ENCODE assay signal across 9 cellular contexts in genomic region chr15:31236184-31237041, GRCh38.
DNase-seq lines count a peak whose midpoint lies in the region; ATAC-seq, FAIRE-seq and TF ChIP-seq lines count a peak whose summit lies in the region.
"Had no signal": no experiment of that assay in that cellular context is flagged by ENCODE, and none has a peak within 500 bp of the region (broad histone marks: within the 10 kb centered on the region; RNA-seq: fewer than 3 reads in every experiment).

No MANE protein-coding gene starts in this region.

- H3K4me3 ChIP-seq in A549 (no peak overlapping the region), right cardiac atrium (ENCODE audit: low read length) (no peak overlapping the region), skeletal muscle satellite cell (ENCODE audit: low read length) (peak overlapping the region; percentile 53)

- H3K27me3 ChIP-seq in right cardiac atrium (ENCODE audit: control insufficient read depth, insufficient read depth) (no peaks in the 10 kb centered on the region), skeletal muscle satellite cell (ENCODE audit: control insufficient read depth, insufficient read depth, low read length) (peaks cover 4% of the 10 kb centered on the region)

- peak; percentile 85 for FAIRE-seq in A549 (lab: Jason Lieb, UNC)

- H3K9ac ChIP-seq in skeletal muscle satellite cell (ENCODE audit: low read depth, low read length) = peak overlapping the region; percentile 20

- ATAC-seq in A549 (peak; percentile 94 to 95), GM19438 (IDR thresholded peaks at IDR 0.05; ENCODE audit: low read depth, unreplicated experiment) (peak; percentile 59), right cardiac atrium (peak; percentile 92 to 96), GM19455 (IDR thresholded peaks at IDR 0.05; ENCODE audit: unreplicated experiment) (no peak)

- no peaks in the 10 kb centered on the region for H3K9me3 ChIP-seq in A549
- H3K9me3 ChIP-seq in right cardiac atrium (ENCODE audit: control insufficient read depth, low read length) = no peaks in the 10 kb centered on the region
- H3K9me3 ChIP-seq in skeletal muscle satellite cell (replicated peaks; ENCODE audit: low read length) = no peaks in the 10 kb centered on the region

- DNase-seq in A549 (ENCODE audit: low read depth in 1 of 2, low spot score in 1 of 2) = peak; percentile 85 to 93
- peak; percentile 87 for DNase-seq in NAMALWA (ENCODE audit: low spot score)
- peak; percentile 68 for DNase-seq in amniotic stem cell (lab: John Stamatoyannopoulos, UW)
- DNase-seq in right cardiac atrium = peak; percentile 78 to 88 (median 86)
- no peak for DNase-seq in Kasumi-1 (lab: John Stamatoyannopoulos, UW)
- DNase-seq: DND-41 had no signal

- POLR2A ChIA-PET in A549 (lab: Yijun Ruan, JAX) = interaction anchor here (1.9 to 2.3 kb wide), 2 partner anchors 21 to 90 kb away, joined by 6 to 16 read pairs; partner anchors contain the start of gene KLF13

- CTCF ChIA-PET in A549 (lab: Yijun Ruan, JAX) = interaction anchor here (0.7 to 3.7 kb wide), 7 partner anchors 10 to 252 kb away, joined by 3 to 12 read pairs (median 4); no protein-coding TSS in a partner anchor

- intact Hi-C loops in right cardiac atrium (cut with DNase I) = no loop called here

- peaks cover 23% of the 10 kb centered on the region for H3K4me1 ChIP-seq in A549
- H3K4me1 ChIP-seq in right cardiac atrium (ENCODE audit: control insufficient read depth, insufficient read depth, low read length) = peaks cover 7% of the 10 kb centered on the region
- H3K4me1 ChIP-seq in skeletal muscle satellite cell (ENCODE audit: control insufficient read depth, insufficient read depth, low read length) = peaks cover 11% of the 10 kb centered on the region

- no peak for TF ChIP-seq POLR2A in A549 (IDR thresholded peaks at IDR 0.05; ENCODE audit: low read length)

- TF ChIP-seq CTCF in A549 (IDR thresholded peaks at IDR 0.05) = no peak

- TF ChIP-seq EP300 in A549 (IDR thresholded peaks at IDR 0.05) = peak in 1 of 2 experiments; percentile 33; a peak in 2 of 5 replicates

- H3K4me2 ChIP-seq in A549 (peak overlapping the region; percentile 72), skeletal muscle satellite cell (ENCODE audit: low read length) (peak overlapping the region; percentile 69)

- H3K27ac ChIP-seq in A549 = peak overlapping the region; percentile 71 to 89
- H3K27ac ChIP-seq in right cardiac atrium (ENCODE audit: low read length) = peak overlapping the region; percentile 94

- peak in 1 of 2 experiments; percentile 41; a peak in 2 of 5 replicates for TF ChIP-seq RAD21 in A549 (conservative IDR thresholded peaks at IDR 0.05 in 1 of 2, IDR thresholded peaks at IDR 0.05 in 1 of 2)

- no peaks in the 10 kb centered on the region for H3K36me3 ChIP-seq in skeletal muscle satellite cell (ENCODE audit: insufficient read depth, low read length)

- WGBS in A549 (ENCODE audit: missing lambda C conversion rate) = 40% methylated on average over 19 of the region's 19 CpGs
- WGBS in right cardiac atrium = 10% methylated on average over 19 of the region's 19 CpGs

TF ChIP-seq in A549, 52 proteins besides CTCF, POLR2A, EP300 and RAD21 (continues in another document):
- TF ChIP-seq HOXB5 (CRISPR knock-in tag; IDR thresholded peaks at IDR 0.05) (no peak), E2F6 (IDR thresholded peaks at IDR 0.05; ENCODE audit: borderline replicate concordance, low read depth) (no peak), HDAC2 (IDR thresholded peaks at IDR 0.05) (no peak), FOXS1 (CRISPR knock-in tag; IDR thresholded peaks at IDR 0.05) (no peak), CBX8 (IDR thresholded peaks at IDR 0.05) (no peak), NFE2L2 (conservative IDR thresholded peaks at IDR 0.05; ENCODE audit: low read length) (no peak), JUN (IDR thresholded peaks at IDR 0.05) (peak; percentile 19 to 83; a peak in 4 of 5 replicates), CEBPB (IDR thresholded peaks at IDR 0.05) (peak; percentile 8 to 47; a peak in 2 of 4 replicates), RCOR1 (IDR thresholded peaks at IDR 0.05; ENCODE audit: low read depth, low read length) (no peak), ZC3H11A (IDR thresholded peaks at IDR 0.05) (no peak), MAFK (IDR thresholded peaks at IDR 0.05; ENCODE audit: partially characterized antibody) (no peak), BCL3 (IDR thresholded peaks at IDR 0.05) (no peak), EHMT2 (IDR thresholded peaks at IDR 0.05; ENCODE audit: low read depth) (no peak), SMC3 (IDR thresholded peaks at IDR 0.05) (peak; percentile 45; the same call in 2 of the 3 replicates), KDM1A (IDR thresholded peaks at IDR 0.05; ENCODE audit: low read depth) (no peak), MAX (IDR thresholded peaks at IDR 0.05) (peak; percentile 43; the same call in 1 of the 2 replicates), REST (IDR thresholded peaks at IDR 0.05) (no peak), ZSCAN20 (CRISPR knock-in tag; IDR thresholded peaks at IDR 0.05) (no peak), FOSB (CRISPR knock-in tag; IDR thresholded peaks at IDR 0.05) (no peak), HOXA7 (CRISPR knock-in tag; IDR thresholded peaks at IDR 0.05) (no peak), TFCP2L1 (CRISPR knock-in tag; IDR thresholded peaks at IDR 0.05) (no peak), ESRRA (IDR thresholded peaks at IDR 0.05; ENCODE audit: borderline replicate concordance, low read length) (no peak), ATOH8 (CRISPR knock-in tag; IDR thresholded peaks at IDR 0.05; ENCODE audit: low read depth) (no peak), SREBF2 (IDR thresholded peaks at IDR 0.05) (no peak), JUNB (IDR thresholded peaks at IDR 0.05) (peak; percentile 66; the same call in 1 of the 2 replicates), FOSL2 (IDR thresholded peaks at IDR 0.05) (peak; percentile 87), FOSL2 (CRISPR knock-in tag; IDR thresholded peaks at IDR 0.05) (peak; percentile 96), CHD4 (IDR thresholded peaks at IDR 0.05; ENCODE audit: borderline replicate concordance) (no peak), HEYL (CRISPR knock-in tag; IDR thresholded peaks at IDR 0.05) (no peak)

Comparison
In these comparisons a context has a peak if more than half of its experiments do, and no peak if none do; other contexts are left out.
1. DNase-seq: peak in A549 (2 of 2), NAMALWA (single experiment), amniotic stem cell (single experiment) and right cardiac atrium (3 of 3); none in Kasumi-1 (0 of 2).